Comparison of ENCODE assay signal across 8 cellular contexts in genomic region chr7:151060113-151060415, GRCh38. TPM values are rescaled to one million over a fixed set of nuclear protein-coding genes. Genes with fewer than 3 reads are reported as not detected.
DNase-seq lines count a peak whose midpoint lies in the region; ATAC-seq and TF ChIP-seq lines count a peak whose summit lies in the region.

No MANE protein-coding gene starts in this region.

- H3K4me1 Mint-ChIP-seq in chondrocyte (ENCODE audit: low read depth) (peaks cover 50% of the 10 kb centered on the region), naive B cell (peaks cover 32 to 53% (median 39%) of the 10 kb centered on the region in 3 donors)

- DNase-seq in AG09309 (ENCODE audit: low read depth) = no peak
- no peak for DNase-seq in LNCaP clone FGC (ENCODE audit: low read depth)
- no peak for DNase-seq in chondrocyte (ENCODE audit: low spot score)
- DNase-seq in naive B cell = no peak
- DNase-seq in ureter (ENCODE audit: low spot score) = no peak
- DNase-seq in NCI-H524 treated with DMSO at 0.1 percent for 48 hours (lab: John Stamatoyannopoulos, UW) = no peak
- DNase-seq in NCI-H187 treated with DMSO at 0.1 percent for 48 hours (lab: John Stamatoyannopoulos, UW) = no peak

- H3K27ac Mint-ChIP-seq in chondrocyte (ENCODE audit: unreplicated experiment) (peak overlapping the region; percentile 97), naive B cell (peak overlapping the region in 4 of 6 donors; percentile 39 to 87 (median 64))

- ATAC-seq in naive B cell (ENCODE audit: low read depth in 2 of 2) (no peak), HG02642 (IDR thresholded peaks at IDR 0.05; ENCODE audit: poor library complexity, unreplicated experiment) (no peak)

- H3K36me3 Mint-ChIP-seq in chondrocyte (ENCODE audit: low read depth) = peaks cover 2% of the 10 kb centered on the region
- H3K36me3 Mint-ChIP-seq in naive B cell = no peaks in the 10 kb centered on the region

- no peaks in the 10 kb centered on the region for H3K9me3 Mint-ChIP-seq in chondrocyte (ENCODE audit: low read depth)
- H3K9me3 Mint-ChIP-seq in naive B cell = no peaks in the 10 kb centered on the region

- peak overlapping the region; percentile 96 for H3K4me3 Mint-ChIP-seq in chondrocyte (ENCODE audit: unreplicated experiment)
- peak overlapping the region; percentile 88 to 97 (median 92) for H3K4me3 Mint-ChIP-seq in naive B cell

- H3K4me3 ChIP-seq in AG09309 (ENCODE audit: control insufficient read depth, low read depth, low read length) (peak overlapping the region; percentile 83), LNCaP clone FGC (ENCODE audit: low read depth, low read length) (peak overlapping the region; percentile 90)

- TF ChIP-seq CTCF in AG09309 (IDR thresholded peaks at IDR 0.05; ENCODE audit: control insufficient read depth, insufficient read depth, low read depth, low read length, missing control alignments) = no peak
- TF ChIP-seq CTCF in LNCaP clone FGC (IDR thresholded peaks at IDR 0.05; ENCODE audit: control insufficient read depth, extremely low read depth, insufficient read depth) = no peak
- TF ChIP-seq CTCF in chondrocyte (IDR thresholded peaks at IDR 0.05) = peak; percentile 57

- H3K27me3 Mint-ChIP-seq in chondrocyte (ENCODE audit: low read depth) (no peaks in the 10 kb centered on the region), naive B cell (no peaks in the 10 kb centered on the region)

RNA-seq across cellular contexts. Expression of gene SLC4A2, which starts 0.7 kb away (rescaled TPM):
- total RNA-seq in chondrocyte (340 to 379 TPM (median 371 TPM) in 3 replicates), ureter (74.2 TPM)
- 10 to 100 TPM in 3 of 6 donors, 1 to 10 TPM in 3; 8.5 to 17.1 (median 12.2) TPM for polyA plus RNA-seq in naive B cell (ENCODE audit: low read depth in 6 of 6)

RNA-seq across cellular contexts. Expression of gene CDK5, which starts 2.4 kb away (rescaled TPM):
- total RNA-seq in chondrocyte (23.9 to 25.4 TPM (median 24.0 TPM) in 3 replicates), ureter (5.5 TPM)
- 10 to 100 TPM in 3 of 6 donors, 1 to 10 TPM in 3; 7.3 to 10.5 (median 9.6) TPM for polyA plus RNA-seq in naive B cell (ENCODE audit: low read depth in 6 of 6)

RNA-seq across cellular contexts. Expression of gene ASIC3, which starts 11.7 kb away (rescaled TPM):
- total RNA-seq in chondrocyte (2.2 to 4.9 TPM (median 2.4 TPM) in 3 replicates), ureter (0.34 TPM)
- not detected for polyA plus RNA-seq in naive B cell (ENCODE audit: low read depth in 6 of 6)

RNA-seq across cellular contexts. Expression of gene FASTK, which starts 20.5 kb away (rescaled TPM):
- 83.8 to 146 TPM (median 94.0 TPM) in 3 replicates for total RNA-seq in chondrocyte
- polyA plus RNA-seq in naive B cell (ENCODE audit: low read depth in 6 of 6) = 10 to 100 TPM; 31.6 to 52.0 (median 38.1) TPM
- total RNA-seq in ureter = 91.7 TPM

RNA-seq across cellular contexts. Expression of gene TMUB1, which starts 23.2 kb away (rescaled TPM):
- total RNA-seq in chondrocyte = 31.2 to 43.2 TPM (median 33.2 TPM) in 3 replicates
- polyA plus RNA-seq in naive B cell (ENCODE audit: low read depth in 6 of 6) = 10 to 100 TPM; 36.3 to 66.1 (median 45.5) TPM
- total RNA-seq in ureter = 24.9 TPM
